Comparison of ENCODE assay signal across 22 cellular contexts in genomic region chr3:38006445-38006995, GRCh38. TPM values are rescaled to one million over a fixed set of nuclear protein-coding genes. Genes with fewer than 3 reads are reported as not detected.
A peak's percentile ranks its signal among the peaks of the same experiment; 100 is the strongest.
DNase-seq lines count a peak whose midpoint lies in the region; ATAC-seq and TF ChIP-seq lines count a peak whose summit lies in the region.
"Had no signal": no experiment of that assay in that cellular context is flagged by ENCODE, and none has a peak within 500 bp of the region (broad histone marks: within the 10 kb centered on the region; RNA-seq: fewer than 3 reads in every experiment).

No MANE protein-coding gene starts in this region.

- no peak for ATAC-seq in Right ventricle myocardium superior (ENCODE audit: poor library complexity)
- ATAC-seq in heart right ventricle: no peak
- ATAC-seq in body of pancreas: no peak
- no peak for ATAC-seq in mucosa of descending colon
- no peak for ATAC-seq in GM21381 (IDR thresholded peaks at IDR 0.05; ENCODE audit: unreplicated experiment)
- ATAC-seq: CD8-positive, alpha-beta T cell; HCT116 had no signal

- TF ChIP-seq CTCF in heart right ventricle (IDR thresholded peaks at IDR 0.05): no peak
- no peak for TF ChIP-seq CTCF in body of pancreas (IDR thresholded peaks at IDR 0.05)
- no peak for TF ChIP-seq CTCF in mucosa of descending colon (IDR thresholded peaks at IDR 0.05)
- no peak for TF ChIP-seq CTCF in MM.1S (IDR thresholded peaks at IDR 0.05; ENCODE audit: low read length)

- H3F3A ChIP-seq in MM.1S (ENCODE audit: insufficient read depth, low read length): no peaks in the 10 kb centered on the region

- no peak overlapping the region for H2AFZ ChIP-seq in MM.1S (ENCODE audit: low read length)
- H2AFZ ChIP-seq: PC-9 had no signal

- H3K4me2 ChIP-seq in MM.1S (ENCODE audit: low read depth, low read length): no peak overlapping the region
- H3K4me2 ChIP-seq: PC-9 had no signal

- no peaks in the 10 kb centered on the region for H3K27me3 ChIP-seq in heart right ventricle
- no peaks in the 10 kb centered on the region for H3K27me3 ChIP-seq in body of pancreas
- H3K27me3 ChIP-seq in MM.1S (replicated peaks; ENCODE audit: insufficient read depth, low read length): no peaks in the 10 kb centered on the region
- no peaks in the 10 kb centered on the region for H3K27me3 ChIP-seq in MG63

- DNase-seq in Right ventricle myocardium superior (peak; percentile 45), heart right ventricle (no peak), body of pancreas (no peak), mucosa of descending colon (peak in 2 of 3 donors; percentile 43 to 57), MM.1S (no peak), MG63 (no peak)
- DNase-seq: 8988T; AML-193; C1 segment of cervical spinal cord; CD8-positive, alpha-beta T cell; DMS153; KBM-7; MV-4-11; NCI-H1105 treated with DMSO at 0.1 percent for 48 hours; NCI-H2029 treated with DMSO at 0.1 percent for 48 hours; NCI-H226; NCI-H510A treated with DMSO at 0.1 percent for 48 hours; NCI-H748 treated with DMSO at 0.1 percent for 48 hours; PC-9 had no signal

- peaks cover 0 to 24% (median 6%) of the 10 kb centered on the region in 9 donors for H3K4me1 ChIP-seq in heart right ventricle
- peaks cover 39% of the 10 kb centered on the region for H3K4me1 ChIP-seq in body of pancreas
- H3K4me1 ChIP-seq in mucosa of descending colon (ENCODE audit: low read depth): peaks cover 30% of the 10 kb centered on the region
- H3K4me1 ChIP-seq in MM.1S (ENCODE audit: low read length): no peaks in the 10 kb centered on the region

- no peak overlapping the region for H3K4me3 ChIP-seq in heart right ventricle
- H3K4me3 ChIP-seq in body of pancreas: no peak overlapping the region
- H3K4me3 ChIP-seq in mucosa of descending colon: no peak overlapping the region
- no peak overlapping the region for H3K4me3 ChIP-seq in MM.1S (ENCODE audit: low read length)
- no peak overlapping the region for H3K4me3 ChIP-seq in MG63
- H3K4me3 ChIP-seq: PC-9 had no signal

- TF ChIP-seq POLR2A in body of pancreas (IDR thresholded peaks at IDR 0.05): no peak

- H3K27ac ChIP-seq in heart right ventricle (peak overlapping the region in 5 of 10 donors; percentile 34 to 83 (median 58)), body of pancreas (peak overlapping the region in 3 of 4 donors; percentile 64 to 86 (median 77)), temporal lobe (ENCODE audit: low read depth, low read length) (peak overlapping the region; percentile 79), MM.1S (ENCODE audit: low read length) (no peak overlapping the region)
- H3K27ac ChIP-seq: PC-9 had no signal

- H3K36me3 ChIP-seq in heart right ventricle (peaks cover 0 to 69% (median 13%) of the 10 kb centered on the region in 9 donors), body of pancreas (replicated peaks in 1 of 2; ENCODE audit: insufficient read depth in 1 of 2, low read depth in 2 of 2) (no peaks in the 10 kb centered on the region), mucosa of descending colon (ENCODE audit: low read depth) (no peaks in the 10 kb centered on the region), MM.1S (replicated peaks; ENCODE audit: insufficient read depth, low read length) (no peaks in the 10 kb centered on the region), MG63 (no peaks in the 10 kb centered on the region)

- no peaks in the 10 kb centered on the region for H3K79me2 ChIP-seq in MM.1S (ENCODE audit: low read length)

- no peaks in the 10 kb centered on the region for H3K9me3 ChIP-seq in heart right ventricle
- H3K9me3 ChIP-seq in body of pancreas: no peaks in the 10 kb centered on the region
- H3K9me3 ChIP-seq in mucosa of descending colon: no peaks in the 10 kb centered on the region
- H3K9me3 ChIP-seq in MM.1S (replicated peaks; ENCODE audit: insufficient read depth, low read length): no peaks in the 10 kb centered on the region
- H3K9me3 ChIP-seq in MG63: no peaks in the 10 kb centered on the region

- H3K9me2 ChIP-seq in MM.1S (replicated peaks; ENCODE audit: insufficient read depth, low read length): no peaks in the 10 kb centered on the region

- no peaks in the 10 kb centered on the region for H4K20me1 ChIP-seq in MM.1S (ENCODE audit: insufficient read depth, low read length)

- 94 to 96% methylated on average over 16 of the region's 16 CpGs for WGBS in heart right ventricle, 2 donors
- 88 to 100% methylated on average over 1 to 14 of the region's 16 CpGs for WGBS in body of pancreas, 2 donors

- intact Hi-C loops in Right ventricle myocardium superior (cut with DNase I): no loop called here
- intact Hi-C loops in heart right ventricle (cut with DNase I): loop anchor here in 3 of 10 donors (10.0 kb wide), 3 partner anchors 468 to 648 kb away; no protein-coding TSS in a partner anchor
- intact Hi-C loops in body of pancreas (cut with DNase I): no loop called here
- intact Hi-C loops in mucosa of descending colon (cut with DNase I, micrococcal nuclease): no loop called here

- no peak overlapping the region for H3K9ac ChIP-seq in MM.1S (ENCODE audit: low read length)

RNA-seq across cellular contexts. Expression of gene VILL, which starts 15.9 kb away (rescaled TPM):
- total RNA-seq in Right ventricle myocardium superior (4.0 TPM), heart right ventricle (1 to 10 TPM; 1.2 to 3.7 (median 2.1) TPM), body of pancreas (10 to 100 TPM in 1 of 2 donors, 1 to 10 TPM in 1; 3.6 to 10.4 TPM), mucosa of descending colon (100 to 1,000 TPM in 2 of 3 donors, 10 to 100 TPM in 1; 69.7 to 197 (median 150) TPM), temporal lobe (9.1 TPM)
- polyA plus RNA-seq in heart right ventricle: 1 to 10 TPM; 4.8 to 6.4 TPM
- 0.15 and 4.4 TPM in 2 replicates for total RNA-seq in MG63 (2014; rRNA removed; shearing (Covaris generic); ENCODE audit: low replicate concordance)

RNA-seq across cellular contexts. Expression of gene PLCD1, which starts 22.9 kb away (rescaled TPM):
- total RNA-seq in Right ventricle myocardium superior (8.5 TPM), heart right ventricle (10 to 100 TPM in 6 of 10 donors, 1 to 10 TPM in 4; 6.3 to 17.7 (median 10.1) TPM), body of pancreas (10 to 100 TPM in 1 of 2 donors, 1 to 10 TPM in 1; 7.9 to 12.2 TPM), mucosa of descending colon (100 to 1,000 TPM in 1 of 3 donors, 10 to 100 TPM in 2; 38.2 to 113 (median 66.5) TPM), temporal lobe (5.7 TPM)
- polyA plus RNA-seq in heart right ventricle: 10 to 100 TPM; 13.0 to 20.0 TPM
- total RNA-seq in MG63 (2014; rRNA removed; shearing (Covaris generic); ENCODE audit: low replicate concordance): 0.13 TPM in 1 of 2 replicates, not detected in the other

RNA-seq across cellular contexts. Expression of gene DLEC1, which starts 32.5 kb away (rescaled TPM):
- total RNA-seq in Right ventricle myocardium superior: 0.16 TPM
- total RNA-seq in heart right ventricle: under 1 TPM in 6 of 10 donors, not detected in 4; 0.09 to 0.42 (median 0.30) TPM
- under 1 TPM; 0.13 to 0.66 TPM for polyA plus RNA-seq in heart right ventricle
- total RNA-seq in body of pancreas: 1 to 10 TPM in 1 of 2 donors, under 1 TPM in 1; 0.78 to 1.3 TPM
- 1 to 10 TPM in 2 of 3 donors, under 1 TPM in 1; 0.73 to 1.7 (median 1.5) TPM for total RNA-seq in mucosa of descending colon
- total RNA-seq in temporal lobe: 0.74 TPM
- total RNA-seq in MG63 (2014; rRNA removed; shearing (Covaris generic); ENCODE audit: low replicate concordance): not detected in 2 replicates

Comparison
In these comparisons a context has a peak if more than half of its experiments do, and no peak if none do; other contexts are left out.
1. DNase-seq: peak in Right ventricle myocardium superior (single experiment) and mucosa of descending colon (2 of 3); none in heart right ventricle (0 of 2), body of pancreas (0 of 4), MM.1S (single experiment) and MG63 (single experiment).